In the genomic region with DNA sequence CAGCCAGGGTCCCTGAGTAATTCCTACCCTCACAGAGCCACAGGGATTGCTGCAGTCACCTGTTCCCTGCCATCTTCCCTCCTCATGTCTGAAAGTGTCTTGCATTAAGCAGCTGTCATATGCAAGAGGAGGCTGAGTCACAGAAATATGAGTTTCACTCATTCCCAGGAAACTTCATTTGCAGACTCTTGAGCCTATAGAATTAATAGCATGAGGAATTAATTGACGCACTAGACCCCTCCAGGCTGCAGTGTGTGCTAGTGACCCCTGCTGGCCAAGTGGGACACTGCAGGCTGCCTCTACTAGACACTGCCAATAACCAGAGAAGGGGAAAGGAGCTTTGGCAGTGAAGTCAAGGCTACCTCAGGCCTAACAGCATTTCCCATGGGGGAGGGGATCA, we compare ENCODE assay signal across 10 cellular contexts. TPM values are rescaled to one million over a fixed set of nuclear protein-coding genes. Genes with fewer than 3 reads are reported as not detected.
DNase-seq lines count a peak whose midpoint lies in the region; ATAC-seq, FAIRE-seq and TF ChIP-seq lines count a peak whose summit lies in the region.
"Had no signal": no experiment of that assay in that cellular context is flagged by ENCODE, and none has a peak within 500 bp of the region (broad histone marks: within the 10 kb centered on the region; RNA-seq: fewer than 3 reads in every experiment).

No MANE protein-coding gene starts in this region.

- FAIRE-seq in A549 (lab: Jason Lieb, UNC) (no peak), HepG2 (lab: Jason Lieb, UNC) (no peak)
- FAIRE-seq: colon had no signal

- H3K4me1 ChIP-seq in A549 (no peaks in the 10 kb centered on the region), HepG2 (ENCODE audit: insufficient read depth, low read length) (no peaks in the 10 kb centered on the region)

- TF ChIP-seq POLR2A in A549 (IDR thresholded peaks at IDR 0.05; ENCODE audit: low read length), result no peak
- no peak for TF ChIP-seq POLR2A in HepG2 (IDR thresholded peaks at IDR 0.05; ENCODE audit: insufficient read depth in 1 of 2, low read depth in 2 of 2, low read length in 2 of 2)

- H3K27ac ChIP-seq in A549 (no peak overlapping the region), HepG2 (ENCODE audit: extremely low read length, insufficient read depth, low read length) (no peak overlapping the region)

- TF ChIP-seq EP300 in A549 (IDR thresholded peaks at IDR 0.05) (no peak), HepG2 (IDR thresholded peaks at IDR 0.05; ENCODE audit: low read depth in 2 of 2, low read length in 2 of 2) (no peak), HepG2 (CRISPR knock-in tag; IDR thresholded peaks at IDR 0.05; ENCODE audit: borderline replicate concordance) (no peak)

- no peak for DNase-seq in A549 (ENCODE audit: low read depth in 1 of 2, low spot score in 1 of 2)
- DNase-seq in GM13977 (ENCODE audit: low spot score), result no peak
- DNase-seq in activated T-cell treated with anti-CD3 and anti-CD28 coated beads, Interleukin-2, amount 50 U/mL, for 48 hours, result peak; percentile 57 to 63
- no peak for DNase-seq in HepG2 (ENCODE audit: low spot score)
- DNase-seq in retina, result no peak
- no peak for DNase-seq in NOMO-1 treated with dmso at 0.1 percent for 144 hours (lab: John Stamatoyannopoulos, UW; ENCODE audit: unreplicated experiment)
- DNase-seq: NCI-H510A had no signal

- in situ Hi-C loops in GM13977 (cut with MboI; ENCODE audit: low pct_unique_long_range_greater_than_20kb, low sequenced_read_pairs, unreplicated experiment) (no loop called here), HepG2 (cut with HindIII; ENCODE audit: extremely low pct_ligation_motif_present, low pct_unique_long_range_greater_than_20kb) (no loop called here)

- no peak overlapping the region for H3K9ac ChIP-seq in HepG2 (ENCODE audit: insufficient read depth, low read depth, low read length)

- BruUV-seq in HepG2 (replicated peaks; lab: Mats Ljungman, UMichigan), result no TSS peak

- peaks cover 0 to 1% of the 10 kb centered on the region in 2 experiments; a peak in 1 of 5 replicates for H3K27me3 ChIP-seq in HepG2 (ENCODE audit: control insufficient read depth in 1 of 2, insufficient read depth in 2 of 2, low read length in 2 of 2)

- no peaks in the 10 kb centered on the region; the same call in none of the 2 replicates for H4K20me1 ChIP-seq in HepG2 (ENCODE audit: insufficient read depth, low read length)

- CTCF ChIA-PET in A549 (lab: Yijun Ruan, JAX) (interaction anchor here (0.6 to 7.4 kb wide), 7 partner anchors 13 to 184 kb away, joined by 3 to 164 read pairs (median 4); no protein-coding TSS in a partner anchor), HepG2 (lab: Yijun Ruan, JAX; ENCODE audit: low intra/inter-chr PET ratio, low total read pairs) (interaction anchor here (0.7 to 0.8 kb wide), 2 partner anchors 118 to 184 kb away, joined by 3 read pairs; no protein-coding TSS in a partner anchor)

- TF ChIP-seq CTCF in A549 (IDR thresholded peaks at IDR 0.05), result peak; percentile 43
- peak; percentile 60 for TF ChIP-seq CTCF in GM13977 (IDR thresholded peaks at IDR 0.05; ENCODE audit: extremely low read depth, insufficient read depth, missing control alignments)
- TF ChIP-seq CTCF in HepG2 (CRISPR knock-in tag; IDR thresholded peaks at IDR 0.05), result peak; percentile 73

- WGBS in A549 (ENCODE audit: missing lambda C conversion rate), result 60% methylated on average over 1 of the region's 1 CpG
- 55% methylated on average over 1 of the region's 1 CpG for WGBS in HepG2 (ENCODE audit: low lambda C conversion rate)

- intact Hi-C loops in HepG2 (cut with micrococcal nuclease; ENCODE audit: unreplicated experiment), result loop anchor here (10.0 kb wide), 1 partner anchor 187 kb away; no protein-coding TSS in a partner anchor

- ATAC-seq in A549 (0 out of 6 replicates have a peak, but pooled peaks of 1 of the 2 experiments have one; percentile 26), HepG2 (no peak), GM18517 (IDR thresholded peaks at IDR 0.05; ENCODE audit: unreplicated experiment) (no peak), HG03439 (IDR thresholded peaks at IDR 0.05; ENCODE audit: unreplicated experiment) (no peak)

- TF ChIP-seq RAD21 in A549 (conservative IDR thresholded peaks at IDR 0.05 in 1 of 2, IDR thresholded peaks at IDR 0.05 in 1 of 2) (peak in 1 of 2 experiments; percentile 20; a peak in 1 of 5 replicates), HepG2 (CRISPR knock-in tag; IDR thresholded peaks at IDR 0.05) (no peak)

- H3K36me3 ChIP-seq in HepG2 (replicated peaks in 1 of 2; ENCODE audit: control insufficient read depth in 1 of 2, insufficient read depth in 2 of 2, low read length in 2 of 2), result no peaks in the 10 kb centered on the region

- H3K4me2 ChIP-seq in A549 (no peak overlapping the region), HepG2 (ENCODE audit: low read depth, low read length) (no peak overlapping the region)

- H3K4me3 ChIP-seq in A549 (no peak overlapping the region), HepG2 (replicated peaks in 1 of 3; ENCODE audit: insufficient read depth in 1 of 3, low read depth in 2 of 3, low read length in 3 of 3) (no peak overlapping the region)

- no peak overlapping the region for H2AFZ ChIP-seq in HepG2 (ENCODE audit: low read length)

- H3K9me3 ChIP-seq in A549, result peaks cover 9% of the 10 kb centered on the region; the same call in 2 of the 3 replicates
- peaks cover 11% of the 10 kb centered on the region for H3K9me3 ChIP-seq in HepG2 (ENCODE audit: low read length)

- H3K79me2 ChIP-seq in HepG2 (ENCODE audit: insufficient read depth, low read length), result no peaks in the 10 kb centered on the region

- POLR2A ChIA-PET in A549 (lab: Yijun Ruan, JAX) (no interaction called here), HepG2 (lab: Yijun Ruan, JAX) (no interaction called here)

TF ChIP-seq in A549, 52 proteins besides CTCF, POLR2A, EP300 and RAD21:
- TF ChIP-seq CHD2 (IDR thresholded peaks at IDR 0.05; ENCODE audit: low read length, partially characterized antibody) (no peak), POLR2AphosphoS2 (conservative IDR thresholded peaks at IDR 0.05; ENCODE audit: low read length) (no peak), CHD4 (IDR thresholded peaks at IDR 0.05; ENCODE audit: borderline replicate concordance) (no peak), ZC3H11A (IDR thresholded peaks at IDR 0.05) (no peak), CBX8 (IDR thresholded peaks at IDR 0.05) (no peak), EHF (CRISPR knock-in tag; IDR thresholded peaks at IDR 0.05) (no peak)

TF ChIP-seq in HepG2, 621 proteins besides CTCF, POLR2A, EP300 and RAD21:
- TF ChIP-seq STAG1 (CRISPR knock-in tag; IDR thresholded peaks at IDR 0.05), result peak; percentile 33
- TF ChIP-seq ZNF224 (CRISPR knock-in tag; IDR thresholded peaks at IDR 0.05), result no peak
TF ChIP-seq in HepG2: peak in this region for 1.

RNA-seq across cellular contexts. Expression of a gene that starts 50.6 kb away (rescaled TPM):
- polyA plus RNA-seq in A549 (2011; rRNA removed) (0.03 TPM in 1 of 2 replicates, not detected in the other), A549 (2017; fragmentation: RNase III; extraction: RNeasy Plus Mini Kit Qiagen cat#74134 plus additional on column Dnase treatment) (not detected in 3 replicates), HepG2 (2011; rRNA removed) (0.04 TPM in 1 of 2 replicates, not detected in the other)
- not detected in 2 replicates for polyA plus RNA-seq in A549 (2012; cell fraction: cytosol; rRNA removed)
- polyA plus RNA-seq in A549 (2012; cell fraction: nucleus; rRNA removed), result 0.01 TPM in 1 of 2 replicates, not detected in the other
- not detected in 2 replicates for polyA minus RNA-seq in A549 (2011; rRNA and poly(A)+ RNA removed)
- not detected in 2 replicates for total RNA-seq in HepG2 (2016; rRNA removed; fragmentation: Illumina TruSeq; extraction: Trizol)
- total RNA-seq in HepG2 (2016; cell fraction: cytosol; rRNA removed; fragmentation: Illumina TruSeq; extraction: Trizol; ENCODE audit: low read depth), result not detected in 2 replicates
- total RNA-seq in HepG2 (2016; cell fraction: insoluble cytoplasmic fraction; rRNA removed; fragmentation: Illumina TruSeq; extraction: Trizol), result not detected in 2 replicates
- total RNA-seq in HepG2 (2016; cell fraction: membrane; rRNA removed; fragmentation: Illumina TruSeq; extraction: Trizol), result not detected in 2 replicates
- total RNA-seq in HepG2 (2016; cell fraction: nucleus; rRNA removed; fragmentation: Illumina TruSeq; extraction: Trizol), result not detected in 2 replicates
- not detected in 2 replicates for polyA plus RNA-seq in HepG2 (2011; cell fraction: cytosol; rRNA removed)
- 0.03 and 0.05 TPM in 2 replicates for polyA plus RNA-seq in HepG2 (2011; cell fraction: nucleus; rRNA removed)
- polyA plus RNA-seq in HepG2 (2012), result 0.07 TPM in 1 of 2 replicates, not detected in the other
- not detected in 2 replicates for polyA plus RNA-seq in HepG2 (2016; cell fraction: cytosol; fragmentation: Illumina TruSeq; extraction: Trizol; ENCODE audit: low read depth)
- not detected in 2 replicates for polyA plus RNA-seq in HepG2 (2016; cell fraction: insoluble cytoplasmic fraction; fragmentation: Illumina TruSeq; extraction: Trizol; ENCODE audit: low read depth)
- polyA plus RNA-seq in HepG2 (2016; cell fraction: membrane; fragmentation: Illumina TruSeq; extraction: Trizol; ENCODE audit: low read depth), result not detected in 2 replicates
- polyA plus RNA-seq in HepG2 (2016; cell fraction: nucleus; fragmentation: Illumina TruSeq; extraction: Trizol; ENCODE audit: insufficient read depth, low read depth), result not detected in 2 replicates
- not detected in 2 replicates for polyA minus RNA-seq in HepG2 (2011; rRNA and poly(A)+ RNA removed; ENCODE audit: low replicate concordance)
- polyA minus RNA-seq in HepG2 (2011; cell fraction: cytosol; rRNA and poly(A)+ RNA removed), result not detected in 2 replicates
- polyA minus RNA-seq in HepG2 (2011; cell fraction: nucleus; rRNA and poly(A)+ RNA removed), result not detected in 2 replicates

Comparison
In these comparisons a context has a peak if more than half of its experiments do, and no peak if none do; other contexts are left out.
1. DNase-seq: peak in activated T-cell treated with anti-CD3 and anti-CD28 coated beads, Interleukin-2, amount 50 U/mL, for 48 hours (2 of 2); none in A549 (0 of 2), GM13977 (single experiment), HepG2 (single experiment), retina (single experiment) and NOMO-1 treated with dmso at 0.1 percent for 144 hours (single experiment).
2. Peak in every context shown above with its lines, with median percentiles within 50 percentile points of each other: CTCF ChIP-seq.